Comparison of ENCODE assay signal across 2 cellular contexts in genomic region chr9:81628897-81629296, GRCh38.
TF ChIP-seq lines count a peak whose summit lies in the region.

No MANE protein-coding gene starts in this region.

TF ChIP-seq in A549, 52 proteins besides CTCF, POLR2A, EP300 and RAD21 (continued from another document):
- TF ChIP-seq E2F6 (IDR thresholded peaks at IDR 0.05; ENCODE audit: borderline replicate concordance, low read depth) (no peak), CEBPB (IDR thresholded peaks at IDR 0.05) (peak in 1 of 2 experiments; percentile 38; a peak in 2 of 4 replicates), HOXA7 (CRISPR knock-in tag; IDR thresholded peaks at IDR 0.05) (no peak), EHF (CRISPR knock-in tag; IDR thresholded peaks at IDR 0.05) (no peak), EHMT2 (IDR thresholded peaks at IDR 0.05; ENCODE audit: low read depth) (no peak), CBX2 (IDR thresholded peaks at IDR 0.05; ENCODE audit: borderline replicate concordance, low read depth) (no peak), JUNB (IDR thresholded peaks at IDR 0.05) (peak; percentile 75; the same call in 1 of the 2 replicates), REST (IDR thresholded peaks at IDR 0.05) (no peak), SREBF2 (IDR thresholded peaks at IDR 0.05) (no peak), FOSL2 (IDR thresholded peaks at IDR 0.05) (peak; percentile 46; the same call in 1 of the 2 replicates), FOSL2 (CRISPR knock-in tag; IDR thresholded peaks at IDR 0.05) (peak; percentile 66), KDM5A (IDR thresholded peaks at IDR 0.05) (no peak), MAFK (IDR thresholded peaks at IDR 0.05; ENCODE audit: partially characterized antibody) (no peak), SMC3 (IDR thresholded peaks at IDR 0.05) (no peak), CBX8 (IDR thresholded peaks at IDR 0.05) (no peak), HDAC2 (IDR thresholded peaks at IDR 0.05) (no peak), CHD2 (IDR thresholded peaks at IDR 0.05; ENCODE audit: low read length, partially characterized antibody) (no peak), ZFP36 (IDR thresholded peaks at IDR 0.05; ENCODE audit: borderline replicate concordance, partially characterized antibody) (no peak), GATA3 (IDR thresholded peaks at IDR 0.05; ENCODE audit: borderline replicate concordance) (peak; percentile 81; the same call in 1 of the 2 replicates), FOSB (CRISPR knock-in tag; IDR thresholded peaks at IDR 0.05) (no peak), MYC (IDR thresholded peaks at IDR 0.05; ENCODE audit: borderline replicate concordance, low read length) (no peak), TFCP2L1 (CRISPR knock-in tag; IDR thresholded peaks at IDR 0.05) (no peak), HOXB5 (CRISPR knock-in tag; IDR thresholded peaks at IDR 0.05) (no peak), PHF8 (IDR thresholded peaks at IDR 0.05; ENCODE audit: borderline replicate concordance, low read depth) (no peak), CHD4 (IDR thresholded peaks at IDR 0.05; ENCODE audit: borderline replicate concordance) (no peak), USF2 (IDR thresholded peaks at IDR 0.05) (no peak), ELK1 (IDR thresholded peaks at IDR 0.05; ENCODE audit: low read depth, low read length) (no peak)

TF ChIP-seq in IMR-90, 13 proteins besides CTCF, POLR2A, EP300 and RAD21 (continued from another document):
- TF ChIP-seq USF2 (IDR thresholded peaks at IDR 0.05; ENCODE audit: low read depth, low read length), result no peak
- no peak for TF ChIP-seq RCOR1 (IDR thresholded peaks at IDR 0.05; ENCODE audit: insufficient replicate concordance, low read length)
- no peak for TF ChIP-seq RFX5 (IDR thresholded peaks at IDR 0.05; ENCODE audit: low read depth, low read length)
- TF ChIP-seq FOS (IDR thresholded peaks at IDR 0.05; ENCODE audit: low read depth, low read length), result no peak
- TF ChIP-seq MAZ (IDR thresholded peaks at IDR 0.05; ENCODE audit: borderline replicate concordance, low read depth, low read length), result no peak
- no peak for TF ChIP-seq NFE2L2 (IDR thresholded peaks at IDR 0.05; ENCODE audit: low read depth, low read length)
- TF ChIP-seq MAFK (IDR thresholded peaks at IDR 0.05; ENCODE audit: low read depth, low read length), result no peak
- no peak for TF ChIP-seq CHD1 (IDR thresholded peaks at IDR 0.05; ENCODE audit: low read depth, low read length)
- no peak for TF ChIP-seq SMC3 (IDR thresholded peaks at IDR 0.05; ENCODE audit: low read depth, low read length)
- TF ChIP-seq MXI1 (IDR thresholded peaks at IDR 0.05; ENCODE audit: borderline replicate concordance, low read depth, low read length), result no peak
- TF ChIP-seq BHLHE40 (IDR thresholded peaks at IDR 0.05; ENCODE audit: low read depth, low read length), result no peak
